In genomic region chr18:77560334-77560970, GRCh38 we compare ENCODE assay signal across 9 cellular contexts.
DNase-seq lines count a peak whose midpoint lies in the region; ATAC-seq and TF ChIP-seq lines count a peak whose summit lies in the region.
"Had no signal": no experiment of that assay in that cellular context is flagged by ENCODE, and none has a peak within 500 bp of the region (broad histone marks: within the 10 kb centered on the region; RNA-seq: fewer than 3 reads in every experiment).

No MANE protein-coding gene starts in this region.

- peak overlapping the region; percentile 8 for H3K27ac Mint-ChIP-seq in activated T-helper 17 cell treated with anti-CD3 and anti-CD28 coated beads, Interleukin-2, amount 50 U/mL, for 72 hours
- H3K27ac Mint-ChIP-seq in endothelial cell (ENCODE audit: unreplicated experiment) = no peak overlapping the region
- H3K27ac Mint-ChIP-seq: nephron had no signal

- no peak overlapping the region for H3K27ac ChIP-seq in RWPE1

- ATAC-seq in GM18499 (IDR thresholded peaks at IDR 0.05; ENCODE audit: insufficient read depth, unreplicated experiment) = peak; percentile 86
- peak; percentile 74 for ATAC-seq in GM19324 (IDR thresholded peaks at IDR 0.05; ENCODE audit: low FRiP score, unreplicated experiment)
- peak; percentile 87 for ATAC-seq in HG02981 (IDR thresholded peaks at IDR 0.05; ENCODE audit: unreplicated experiment)
- ATAC-seq in activated T-helper 17 cell treated with anti-CD3 and anti-CD28 coated beads, Interleukin-2, amount 50 U/mL, for 72 hours (replicated peaks) = peak; percentile 86
- no peak for ATAC-seq in HG03045 (IDR thresholded peaks at IDR 0.05; ENCODE audit: unreplicated experiment)

- H3K36me3 Mint-ChIP-seq in activated T-helper 17 cell treated with anti-CD3 and anti-CD28 coated beads, Interleukin-2, amount 50 U/mL, for 72 hours (ENCODE audit: low read depth) = no peaks in the 10 kb centered on the region
- no peaks in the 10 kb centered on the region for H3K36me3 Mint-ChIP-seq in endothelial cell (ENCODE audit: low read depth, unreplicated experiment)

- no peaks in the 10 kb centered on the region for H3K9me3 Mint-ChIP-seq in activated T-helper 17 cell treated with anti-CD3 and anti-CD28 coated beads, Interleukin-2, amount 50 U/mL, for 72 hours
- H3K9me3 Mint-ChIP-seq in endothelial cell (ENCODE audit: unreplicated experiment) = no peaks in the 10 kb centered on the region
- H3K9me3 Mint-ChIP-seq: nephron had no signal

- H3K27me3 Mint-ChIP-seq in activated T-helper 17 cell treated with anti-CD3 and anti-CD28 coated beads, Interleukin-2, amount 50 U/mL, for 72 hours = peaks cover 30% of the 10 kb centered on the region
- peaks cover 2% of the 10 kb centered on the region for H3K27me3 Mint-ChIP-seq in endothelial cell (ENCODE audit: unreplicated experiment)

- POLR2A ChIA-PET in RWPE1 (lab: Yijun Ruan, JAX; ENCODE audit: low non-redundant PET) = no interaction called here

- H3K4me3 Mint-ChIP-seq in activated T-helper 17 cell treated with anti-CD3 and anti-CD28 coated beads, Interleukin-2, amount 50 U/mL, for 72 hours = no peak overlapping the region
- no peak overlapping the region for H3K4me3 Mint-ChIP-seq in endothelial cell (ENCODE audit: unreplicated experiment)
- H3K4me3 Mint-ChIP-seq: nephron had no signal

- CTCF ChIA-PET in RWPE1 (lab: Yijun Ruan, JAX) = no interaction called here

- no peak for DNase-seq in NCI-H2081 treated with DMSO at 0.1 percent for 48 hours (lab: John Stamatoyannopoulos, UW)
- DNase-seq in RWPE1 (ENCODE audit: low spot score) = no peak
- DNase-seq in endothelial cell (ENCODE audit: low spot score) = no peak

- H3K4me1 Mint-ChIP-seq in activated T-helper 17 cell treated with anti-CD3 and anti-CD28 coated beads, Interleukin-2, amount 50 U/mL, for 72 hours = peaks cover 5% of the 10 kb centered on the region
- no peaks in the 10 kb centered on the region for H3K4me1 Mint-ChIP-seq in endothelial cell (ENCODE audit: unreplicated experiment)
- H3K4me1 Mint-ChIP-seq: nephron had no signal

- TF ChIP-seq CTCF in RWPE1 (conservative IDR thresholded peaks at IDR 0.05; ENCODE audit: low read depth) (no peak), endothelial cell (IDR thresholded peaks at IDR 0.05; ENCODE audit: unreplicated experiment) (no peak)
